Comparison of ENCODE assay signal across 35 cellular contexts in genomic region chr22:37027556-37027955, GRCh38.
"Had no signal": no experiment of that assay in that cellular context is flagged by ENCODE, and none has a peak within 500 bp of the region (broad histone marks: within the 10 kb centered on the region; RNA-seq: fewer than 3 reads in every experiment).

No MANE protein-coding gene starts in this region.

- H3K9me3 Mint-ChIP-seq: activated B cell treated with CpG ODN at 0.5 μM for 24 hours; activated CD4-positive, alpha-beta memory T cell treated with anti-CD3 and anti-CD28 coated beads for 36 hours; activated CD4-positive, alpha-beta T cell treated with anti-CD3 and anti-CD28 coated beads, Interleukin-2, amount 10 ng/mL, durations not matched to agents 24 days and 14 days; activated CD8-positive, alpha-beta T cell treated with anti-CD3 and anti-CD28 coated beads for 36 hours; activated naive CD4-positive, alpha-beta T cell treated with anti-CD3 and anti-CD28 coated beads for 36 hours; activated naive CD4-positive, alpha-beta T cell treated with anti-CD3 and anti-CD28 coated beads, Interleukin-2, amount 50 U/mL, for 72 hours; activated naive CD8-positive, alpha-beta T cell treated with anti-CD3 and anti-CD28 coated beads for 36 hours; activated T-cell treated with anti-CD3 and anti-CD28 coated beads, Interleukin-2, amount 50 U/mL, for 4 hours; activated T-cell treated with anti-CD3 and anti-CD28 coated beads, Interleukin-2, amount 50 U/mL, for 72 hours; activated T-helper 1 cell treated with anti-CD3 and anti-CD28 coated beads, Interleukin-12 subunit alpha, Interleukin-12 subunit beta, Interleukin-2, Interleukin-4 antibody, amounts not matched to agents 30 ng/mL and 10 ng/mL and 1 ng/mL, durations not matched to agents 14 hours and 24 hours and 36 hours; activated T-helper 17 cell treated with anti-CD3 and anti-CD28 coated beads, Interleukin-2, amount 50 U/mL, for 72 hours; T-helper 1 cell treated with Interleukin-12 subunit alpha and Interleukin-12 subunit beta and Interleukin-4 antibody, amounts not matched to agents 30 μg/mL and 1 μg/mL, for 36 hours; T-helper 2 cell treated with Interferon-gamma antibody and Interleukin-4, amounts not matched to agents 5 μg/mL and 100 μg/mL, for 36 hours had no signal

- H3K9me3 ChIP-seq: adrenal gland, body of pancreas, breast epithelium had no signal

- H3K4me1 Mint-ChIP-seq: activated B cell treated with CpG ODN at 0.5 μM for 24 hours; activated CD4-positive, alpha-beta T cell treated with anti-CD3 and anti-CD28 coated beads, Interleukin-2, amount 10 ng/mL, durations not matched to agents 24 days and 14 days; activated naive CD8-positive, alpha-beta T cell treated with anti-CD3 and anti-CD28 coated beads for 36 hours had no signal

- FAIRE-seq: astrocyte, TTC549 had no signal

- ATAC-seq: activated CD8-positive, alpha-beta T cell treated with anti-CD3 and anti-CD28 coated beads for 36 hours; activated naive CD4-positive, alpha-beta T cell treated with anti-CD3 and anti-CD28 coated beads, Interleukin-2, amount 50 U/mL, for 72 hours; activated T-cell treated with anti-CD3 and anti-CD28 coated beads, Interleukin-2, amount 50 U/mL, for 4 hours; activated T-cell treated with anti-CD3 and anti-CD28 coated beads, Interleukin-2, amount 50 U/mL, for 72 hours; activated T-helper 17 cell treated with anti-CD3 and anti-CD28 coated beads, Interleukin-2, amount 50 U/mL, for 72 hours; body of pancreas had no signal

- H3K36me3 ChIP-seq: breast epithelium had no signal

- H3K4me3 ChIP-seq: adrenal gland, body of pancreas, breast epithelium had no signal

- H3K27ac Mint-ChIP-seq: activated B cell treated with CpG ODN at 0.5 μM for 24 hours; activated CD4-positive, alpha-beta memory T cell treated with anti-CD3 and anti-CD28 coated beads for 36 hours; activated CD4-positive, alpha-beta T cell treated with anti-CD3 and anti-CD28 coated beads, Interleukin-2, amount 10 ng/mL, durations not matched to agents 24 days and 14 days; activated CD8-positive, alpha-beta T cell treated with anti-CD3 and anti-CD28 coated beads for 36 hours; activated naive CD4-positive, alpha-beta T cell treated with anti-CD3 and anti-CD28 coated beads for 36 hours; activated naive CD4-positive, alpha-beta T cell treated with anti-CD3 and anti-CD28 coated beads, Interleukin-2, amount 50 U/mL, for 72 hours; activated naive CD8-positive, alpha-beta T cell treated with anti-CD3 and anti-CD28 coated beads for 36 hours; activated T-cell treated with anti-CD3 and anti-CD28 coated beads, Interleukin-2, amount 50 U/mL, for 72 hours; activated T-helper 1 cell treated with anti-CD3 and anti-CD28 coated beads, Interleukin-12 subunit alpha, Interleukin-12 subunit beta, Interleukin-2, Interleukin-4 antibody, amounts not matched to agents 30 ng/mL and 10 ng/mL and 1 ng/mL, durations not matched to agents 14 hours and 24 hours and 36 hours; activated T-helper 17 cell treated with anti-CD3 and anti-CD28 coated beads, Interleukin-2, amount 50 U/mL, for 72 hours; T-helper 1 cell treated with Interleukin-12 subunit alpha and Interleukin-12 subunit beta and Interleukin-4 antibody, amounts not matched to agents 30 μg/mL and 1 μg/mL, for 36 hours; T-helper 2 cell treated with Interferon-gamma antibody and Interleukin-4, amounts not matched to agents 5 μg/mL and 100 μg/mL, for 36 hours had no signal

- H3K27me3 ChIP-seq: adrenal gland, body of pancreas, brain microvascular endothelial cell, breast epithelium had no signal

- H3K4me3 Mint-ChIP-seq: activated B cell treated with CpG ODN at 0.5 μM for 24 hours; activated CD4-positive, alpha-beta memory T cell treated with anti-CD3 and anti-CD28 coated beads for 36 hours; activated CD4-positive, alpha-beta T cell treated with anti-CD3 and anti-CD28 coated beads, Interleukin-2, amount 10 ng/mL, durations not matched to agents 24 days and 14 days; activated CD8-positive, alpha-beta T cell treated with anti-CD3 and anti-CD28 coated beads for 36 hours; activated naive CD4-positive, alpha-beta T cell treated with anti-CD3 and anti-CD28 coated beads for 36 hours; activated naive CD8-positive, alpha-beta T cell treated with anti-CD3 and anti-CD28 coated beads for 36 hours; activated T-cell treated with anti-CD3 and anti-CD28 coated beads, Interleukin-2, amount 50 U/mL, for 4 hours; activated T-cell treated with anti-CD3 and anti-CD28 coated beads, Interleukin-2, amount 50 U/mL, for 72 hours; activated T-helper 1 cell treated with anti-CD3 and anti-CD28 coated beads, Interleukin-12 subunit alpha, Interleukin-12 subunit beta, Interleukin-2, Interleukin-4 antibody, amounts not matched to agents 30 ng/mL and 10 ng/mL and 1 ng/mL, durations not matched to agents 14 hours and 24 hours and 36 hours; activated T-helper 17 cell treated with anti-CD3 and anti-CD28 coated beads, Interleukin-2, amount 50 U/mL, for 72 hours; T-helper 1 cell treated with Interleukin-12 subunit alpha and Interleukin-12 subunit beta and Interleukin-4 antibody, amounts not matched to agents 30 μg/mL and 1 μg/mL, for 36 hours; T-helper 2 cell treated with Interferon-gamma antibody and Interleukin-4, amounts not matched to agents 5 μg/mL and 100 μg/mL, for 36 hours had no signal

- H3K27ac ChIP-seq: adrenal gland, body of pancreas, brain microvascular endothelial cell, breast epithelium, VCaP had no signal

- DNase-seq: activated B cell treated with CpG ODN at 0.5 μM for 24 hours; activated CD4-positive, alpha-beta memory T cell treated with anti-CD3 and anti-CD28 coated beads for 36 hours; activated CD4-positive, alpha-beta T cell treated with anti-CD3 and anti-CD28 coated beads for 4 hours; activated CD4-positive, alpha-beta T cell treated with anti-CD3 and anti-CD28 coated beads, Interleukin-2, amount 10 ng/mL, durations not matched to agents 24 days and 14 days; activated CD4-positive, alpha-beta T cell treated with anti-CD3 and anti-CD28 coated beads, Interleukin-2, amount 50 U/mL, for 1 hour; activated CD4-positive, alpha-beta T cell treated with anti-CD3 and anti-CD28 coated beads, Interleukin-2, amount 50 U/mL, for 4 hours; activated CD4-positive, CD25-positive, alpha-beta regulatory T cell treated with anti-CD3 and anti-CD28 coated beads, Interleukin-2, amount 50 U/mL, for 72 hours; activated CD8-positive, alpha-beta memory T cell treated with anti-CD3 and anti-CD28 coated beads, Interleukin-2, amount 50 U/mL, for 4 hours; activated CD8-positive, alpha-beta T cell treated with anti-CD3 and anti-CD28 coated beads for 36 hours; activated effector memory CD4-positive, alpha-beta T cell treated with anti-CD3 and anti-CD28 coated beads, Interleukin-2, amount 50 U/mL, for 16 hours; activated gamma-delta T cell treated with Interleukin-2 at 50 U/mL for 16 hours; activated naive CD4-positive, alpha-beta T cell; activated naive CD4-positive, alpha-beta T cell treated with anti-CD3 and anti-CD28 coated beads for 36 hours; activated naive CD4-positive, alpha-beta T cell treated with anti-CD3 and anti-CD28 coated beads, Interleukin-2, amount 50 U/mL, for 16 hours; activated naive CD8-positive, alpha-beta T cell treated with anti-CD3 and anti-CD28 coated beads for 36 hours; activated T-cell treated with anti-CD3 and anti-CD28 coated beads for 4 hours; activated T-cell treated with anti-CD3 and anti-CD28 coated beads, Interleukin-2, amount 50 U/mL, for 1 hour; activated T-cell treated with anti-CD3 and anti-CD28 coated beads, Interleukin-2, amount 50 U/mL, for 4 hours; activated T-cell treated with anti-CD3 and anti-CD28 coated beads, Interleukin-2, amount 50 U/mL, for 72 hours; adrenal gland; amniotic stem cell; body of pancreas; brain microvascular endothelial cell; central memory CD4-positive, alpha-beta T cell; T-helper 2 cell; T-helper 9 cell had no signal

- H3K36me3 Mint-ChIP-seq: activated CD4-positive, alpha-beta memory T cell treated with anti-CD3 and anti-CD28 coated beads for 36 hours; activated naive CD4-positive, alpha-beta T cell treated with anti-CD3 and anti-CD28 coated beads, Interleukin-2, amount 50 U/mL, for 72 hours; activated naive CD8-positive, alpha-beta T cell treated with anti-CD3 and anti-CD28 coated beads for 36 hours had no signal
